In genomic region chr3:49172616-49173041, GRCh38 we compare ENCODE assay signal across 10 cellular contexts. TPM values are rescaled to one million over a fixed set of nuclear protein-coding genes. Genes with fewer than 3 reads are reported as not detected.
DNase-seq lines count a peak whose midpoint lies in the region; ATAC-seq, FAIRE-seq and TF ChIP-seq lines count a peak whose summit lies in the region.
"Had no signal": no experiment of that assay in that cellular context is flagged by ENCODE, and none has a peak within 500 bp of the region (broad histone marks: within the 10 kb centered on the region; RNA-seq: fewer than 3 reads in every experiment).

No MANE protein-coding gene starts in this region.

- no peaks in the 10 kb centered on the region for H3K9me3 ChIP-seq in CD4-positive, CD25-positive, alpha-beta regulatory T cell (ENCODE audit: control insufficient read depth in 2 of 2, low read length in 2 of 2)
- H3K9me3 ChIP-seq in right atrium auricular region (no peaks in the 10 kb centered on the region), prostate gland (no peaks in the 10 kb centered on the region)

- H3K4me3 Mint-ChIP-seq in CD4-positive, CD25-positive, alpha-beta regulatory T cell, result peak overlapping the region in 3 of 4 donors; percentile 53 to 58 (median 58)
- H3K4me3 Mint-ChIP-seq in activated T-helper 1 cell treated with anti-CD3 and anti-CD28 coated beads, Interleukin-12 subunit alpha, Interleukin-12 subunit beta, Interleukin-2, Interleukin-4 antibody, amounts not matched to agents 30 ng/mL and 10 ng/mL and 1 ng/mL, durations not matched to agents 14 hours and 24 hours and 36 hours, result peak overlapping the region; percentile 19

- peaks cover 15% of the 10 kb centered on the region for H3K4me1 ChIP-seq in CD4-positive, CD25-positive, alpha-beta regulatory T cell (ENCODE audit: control insufficient read depth, insufficient read depth, low read length, poor library complexity, severe bottlenecking)
- H3K4me1 ChIP-seq in right atrium auricular region, result peaks cover 0 to 69% of the 10 kb centered on the region in 2 donors
- peaks cover 13% of the 10 kb centered on the region for H3K4me1 ChIP-seq in prostate gland (replicated peaks)

- no peaks in the 10 kb centered on the region for H3K27me3 ChIP-seq in CD4-positive, CD25-positive, alpha-beta regulatory T cell (ENCODE audit: control insufficient read depth, insufficient read depth, low read length)
- no peaks in the 10 kb centered on the region for H3K27me3 ChIP-seq in right atrium auricular region
- H3K27me3 ChIP-seq in prostate gland (replicated peaks; ENCODE audit: insufficient read depth), result no peaks in the 10 kb centered on the region

- intact Hi-C loops in activated T-helper 1 cell treated with anti-CD3 and anti-CD28 coated beads, Interleukin-12 subunit alpha, Interleukin-12 subunit beta, Interleukin-2, Interleukin-4 antibody, amounts not matched to agents 30 ng/mL and 10 ng/mL and 1 ng/mL, durations not matched to agents 14 hours and 24 hours and 36 hours (cut with micrococcal nuclease), result no loop called here
- intact Hi-C loops in prostate gland (cut with DNase I), result loop anchor here (5.0 kb wide), 2 partner anchors 105 to 275 kb away; partner anchors contain the start of gene C3orf62

- no peak overlapping the region for H3K27ac Mint-ChIP-seq in CD4-positive, CD25-positive, alpha-beta regulatory T cell
- H3K27ac Mint-ChIP-seq in activated T-helper 1 cell treated with anti-CD3 and anti-CD28 coated beads, Interleukin-12 subunit alpha, Interleukin-12 subunit beta, Interleukin-2, Interleukin-4 antibody, amounts not matched to agents 30 ng/mL and 10 ng/mL and 1 ng/mL, durations not matched to agents 14 hours and 24 hours and 36 hours, result no peak overlapping the region

- H3K4me3 ChIP-seq in CD4-positive, CD25-positive, alpha-beta regulatory T cell (ENCODE audit: low read depth, low read length), result no peak overlapping the region
- H3K4me3 ChIP-seq in right atrium auricular region (peak overlapping the region; percentile 73 to 78), prostate gland (peak overlapping the region; percentile 66 to 85)

- no peak for FAIRE-seq in GM12892 (lab: Jason Lieb, UNC)

- H3K9me3 Mint-ChIP-seq in CD4-positive, CD25-positive, alpha-beta regulatory T cell, result peaks cover 0 to 2% (median 0%) of the 10 kb centered on the region in 7 donors
- H3K9me3 Mint-ChIP-seq in activated T-helper 1 cell treated with anti-CD3 and anti-CD28 coated beads, Interleukin-12 subunit alpha, Interleukin-12 subunit beta, Interleukin-2, Interleukin-4 antibody, amounts not matched to agents 30 ng/mL and 10 ng/mL and 1 ng/mL, durations not matched to agents 14 hours and 24 hours and 36 hours, result no peaks in the 10 kb centered on the region

- no peaks in the 10 kb centered on the region for H3K36me3 ChIP-seq in CD4-positive, CD25-positive, alpha-beta regulatory T cell (ENCODE audit: control insufficient read depth, insufficient read depth, low read length)
- H3K36me3 ChIP-seq in right atrium auricular region, result peaks cover 24% of the 10 kb centered on the region
- H3K36me3 ChIP-seq in prostate gland, result no peaks in the 10 kb centered on the region

- H3K36me3 Mint-ChIP-seq in CD4-positive, CD25-positive, alpha-beta regulatory T cell, result no peaks in the 10 kb centered on the region
- no peaks in the 10 kb centered on the region for H3K36me3 Mint-ChIP-seq in activated T-helper 1 cell treated with anti-CD3 and anti-CD28 coated beads, Interleukin-12 subunit alpha, Interleukin-12 subunit beta, Interleukin-2, Interleukin-4 antibody, amounts not matched to agents 30 ng/mL and 10 ng/mL and 1 ng/mL, durations not matched to agents 14 hours and 24 hours and 36 hours (ENCODE audit: low read depth)

- H3K4me1 Mint-ChIP-seq in CD4-positive, CD25-positive, alpha-beta regulatory T cell, result peaks cover 0 to 11% (median 7%) of the 10 kb centered on the region in 4 donors
- H3K4me1 Mint-ChIP-seq in activated T-helper 1 cell treated with anti-CD3 and anti-CD28 coated beads, Interleukin-12 subunit alpha, Interleukin-12 subunit beta, Interleukin-2, Interleukin-4 antibody, amounts not matched to agents 30 ng/mL and 10 ng/mL and 1 ng/mL, durations not matched to agents 14 hours and 24 hours and 36 hours (ENCODE audit: low read depth), result peaks cover 6% of the 10 kb centered on the region

- 41% methylated on average over 6 of the region's 6 CpGs for WGBS in prostate gland

- peaks cover 21% of the 10 kb centered on the region for H3K27me3 Mint-ChIP-seq in CD4-positive, CD25-positive, alpha-beta regulatory T cell
- no peaks in the 10 kb centered on the region for H3K27me3 Mint-ChIP-seq in activated T-helper 1 cell treated with anti-CD3 and anti-CD28 coated beads, Interleukin-12 subunit alpha, Interleukin-12 subunit beta, Interleukin-2, Interleukin-4 antibody, amounts not matched to agents 30 ng/mL and 10 ng/mL and 1 ng/mL, durations not matched to agents 14 hours and 24 hours and 36 hours (ENCODE audit: insufficient read depth)

- H3K27ac ChIP-seq in CD4-positive, CD25-positive, alpha-beta regulatory T cell (ENCODE audit: insufficient read depth, low read length, poor library complexity, severe bottlenecking), result no peak overlapping the region
- H3K27ac ChIP-seq in right atrium auricular region, result peak overlapping the region; percentile 87 to 93
- H3K27ac ChIP-seq in prostate gland, result peak overlapping the region; percentile 78 to 81

- no peak for DNase-seq in CD4-positive, CD25-positive, alpha-beta regulatory T cell
- no peak for DNase-seq in activated T-helper 1 cell treated with anti-CD3 and anti-CD28 coated beads, Interleukin-12 subunit alpha, Interleukin-12 subunit beta, Interleukin-2, Interleukin-4 antibody, amounts not matched to agents 30 ng/mL and 10 ng/mL and 1 ng/mL, durations not matched to agents 14 hours and 24 hours and 36 hours (ENCODE audit: low spot score)
- no peak for DNase-seq in right atrium auricular region (ENCODE audit: low spot score)
- DNase-seq in prostate gland (ENCODE audit: low spot score), result no peak
- DNase-seq in GM12892 (ENCODE audit: insufficient read length), result no peak
- DNase-seq: cortex of kidney, NCI-H774 had no signal

- ATAC-seq in CD4-positive, CD25-positive, alpha-beta regulatory T cell (ENCODE audit: low read depth in 2 of 2), result no peak
- ATAC-seq in GM18858 (IDR thresholded peaks at IDR 0.05; ENCODE audit: unreplicated experiment), result no peak
- ATAC-seq in HG02885 (IDR thresholded peaks at IDR 0.05; ENCODE audit: poor library complexity, unreplicated experiment), result no peak
- ATAC-seq in GM19452 (IDR thresholded peaks at IDR 0.05; ENCODE audit: unreplicated experiment), result no peak

- TF ChIP-seq CTCF in right atrium auricular region (IDR thresholded peaks at IDR 0.05), result no peak
- TF ChIP-seq CTCF in prostate gland (IDR thresholded peaks at IDR 0.05), result no peak

- TF ChIP-seq POLR2A in prostate gland (IDR thresholded peaks at IDR 0.05) (no peak), GM12892 (IDR thresholded peaks at IDR 0.05; ENCODE audit: low read depth, low read length) (no peak)

RNA-seq across cellular contexts. Expression of gene KLHDC8B, which starts 1.2 kb away (rescaled TPM):
- 0.72 TPM for total RNA-seq in CD4-positive, CD25-positive, alpha-beta regulatory T cell
- polyA plus RNA-seq in CD4-positive, CD25-positive, alpha-beta regulatory T cell, result 1 to 10 TPM in 1 of 4 donors, under 1 TPM in 3; 0.32 to 2.6 (median 0.76) TPM
- total RNA-seq in activated T-helper 1 cell treated with anti-CD3 and anti-CD28 coated beads, Interleukin-12 subunit alpha, Interleukin-12 subunit beta, Interleukin-2, Interleukin-4 antibody, amounts not matched to agents 30 ng/mL and 10 ng/mL and 1 ng/mL, durations not matched to agents 14 hours and 24 hours and 36 hours, result 2.6 and 2.9 TPM in 2 replicates
- total RNA-seq in right atrium auricular region, result 10 to 100 TPM; 51.2 to 80.9 TPM
- 10 to 100 TPM; 41.1 to 77.4 TPM for total RNA-seq in prostate gland
- polyA plus RNA-seq in GM12892 (2012; ENCODE audit: missing spikeins), result 4.3 TPM

RNA-seq across cellular contexts. Expression of gene CCDC71, which starts 6.5 kb away (rescaled TPM):
- 12.9 TPM for total RNA-seq in CD4-positive, CD25-positive, alpha-beta regulatory T cell
- 1 to 10 TPM in 2 of 4 donors, under 1 TPM in 2; 0.76 to 2.2 (median 1.3) TPM for polyA plus RNA-seq in CD4-positive, CD25-positive, alpha-beta regulatory T cell
- 27.6 and 29.1 TPM in 2 replicates for total RNA-seq in activated T-helper 1 cell treated with anti-CD3 and anti-CD28 coated beads, Interleukin-12 subunit alpha, Interleukin-12 subunit beta, Interleukin-2, Interleukin-4 antibody, amounts not matched to agents 30 ng/mL and 10 ng/mL and 1 ng/mL, durations not matched to agents 14 hours and 24 hours and 36 hours
- total RNA-seq in right atrium auricular region (10 to 100 TPM; 16.7 to 25.2 TPM), prostate gland (10 to 100 TPM; 44.2 to 47.0 TPM)
- polyA plus RNA-seq in GM12892 (2012; ENCODE audit: missing spikeins), result 15.7 TPM

RNA-seq across cellular contexts. Expression of gene LAMB2, which starts 39.8 kb away (rescaled TPM):
- 1.4 TPM for total RNA-seq in CD4-positive, CD25-positive, alpha-beta regulatory T cell
- under 1 TPM in 1 of 4 donors, not detected in 3; 0.57 TPM for polyA plus RNA-seq in CD4-positive, CD25-positive, alpha-beta regulatory T cell
- not detected in 2 replicates for total RNA-seq in activated T-helper 1 cell treated with anti-CD3 and anti-CD28 coated beads, Interleukin-12 subunit alpha, Interleukin-12 subunit beta, Interleukin-2, Interleukin-4 antibody, amounts not matched to agents 30 ng/mL and 10 ng/mL and 1 ng/mL, durations not matched to agents 14 hours and 24 hours and 36 hours
- total RNA-seq in right atrium auricular region (1,000 to 10,000 TPM; 1,056 to 1,180 TPM), prostate gland (100 to 1,000 TPM; 432 to 667 TPM)
- polyA plus RNA-seq in GM12892 (2012; ENCODE audit: missing spikeins), result not detected

RNA-seq across cellular contexts. Expression of gene USP19, which starts 52.0 kb away (rescaled TPM):
- 57.8 TPM for total RNA-seq in CD4-positive, CD25-positive, alpha-beta regulatory T cell
- polyA plus RNA-seq in CD4-positive, CD25-positive, alpha-beta regulatory T cell, result 10 to 100 TPM; 23.4 to 29.2 (median 25.4) TPM
- total RNA-seq in activated T-helper 1 cell treated with anti-CD3 and anti-CD28 coated beads, Interleukin-12 subunit alpha, Interleukin-12 subunit beta, Interleukin-2, Interleukin-4 antibody, amounts not matched to agents 30 ng/mL and 10 ng/mL and 1 ng/mL, durations not matched to agents 14 hours and 24 hours and 36 hours, result 57.7 and 59.7 TPM in 2 replicates
- 10 to 100 TPM; 49.3 to 58.7 TPM for total RNA-seq in right atrium auricular region
- 10 to 100 TPM; 62.7 to 98.2 TPM for total RNA-seq in prostate gland
- 19.5 TPM for polyA plus RNA-seq in GM12892 (2012; ENCODE audit: missing spikeins)

Comparison
In these comparisons a context has a peak if more than half of its experiments do, and no peak if none do; other contexts are left out.
1. RNA of gene KLHDC8B, which starts 1.2 kb away (total RNA-seq): 51.2 to 80.9 TPM in right atrium auricular region and 41.1 to 77.4 TPM in prostate gland; 2.6 to 2.9 TPM in activated T-helper 1 cell treated with anti-CD3 and anti-CD28 coated beads, Interleukin-12 subunit alpha, Interleukin-12 subunit beta, Interleukin-2, Interleukin-4 antibody, amounts not matched to agents 30 ng/mL and 10 ng/mL and 1 ng/mL, durations not matched to agents 14 hours and 24 hours and 36 hours and 0.72 TPM in CD4-positive, CD25-positive, alpha-beta regulatory T cell (single experiment); every median in the first group is over 10 times any median in the second.
2. RNA of gene LAMB2, which starts 39.8 kb away (total RNA-seq): 1,056 to 1,180 TPM in right atrium auricular region and 432 to 667 TPM in prostate gland; 1.4 TPM in CD4-positive, CD25-positive, alpha-beta regulatory T cell (single experiment) and not detected in activated T-helper 1 cell treated with anti-CD3 and anti-CD28 coated beads, Interleukin-12 subunit alpha, Interleukin-12 subunit beta, Interleukin-2, Interleukin-4 antibody, amounts not matched to agents 30 ng/mL and 10 ng/mL and 1 ng/mL, durations not matched to agents 14 hours and 24 hours and 36 hours; every median in the first group is over 100 times any median in the second.